ENCODE assay signal across 1 cellular context in genomic region chr7:113710310-113711106, GRCh38.
TF ChIP-seq lines count a peak whose summit lies in the region.

No MANE protein-coding gene starts in this region.

TF ChIP-seq in GM23338, 12 proteins besides CTCF, POLR2A, EP300 and RAD21:
- no peak for TF ChIP-seq ZNF462 (CRISPR knock-in tag; IDR thresholded peaks at IDR 0.05)
- TF ChIP-seq EZH2phosphoT487 (IDR thresholded peaks at IDR 0.05; ENCODE audit: unreplicated experiment) = no peak
- no peak for TF ChIP-seq CREB1 (CRISPR knock-in tag; IDR thresholded peaks at IDR 0.05; ENCODE audit: low read depth)
- TF ChIP-seq REST (IDR thresholded peaks at IDR 0.05; ENCODE audit: unreplicated experiment) = no peak
- TF ChIP-seq ETS1 (IDR thresholded peaks at IDR 0.05) = no peak
- TF ChIP-seq STAT1 (IDR thresholded peaks at IDR 0.05; ENCODE audit: unreplicated experiment) = no peak
- TF ChIP-seq ZNF114 (CRISPR knock-in tag; IDR thresholded peaks at IDR 0.05) = no peak
- TF ChIP-seq NANOG (IDR thresholded peaks at IDR 0.05; ENCODE audit: borderline replicate concordance) = no peak
- TF ChIP-seq EZH2 (IDR thresholded peaks at IDR 0.05; ENCODE audit: low read depth, unreplicated experiment) = no peak
- no peak for TF ChIP-seq JUNB (IDR thresholded peaks at IDR 0.05; ENCODE audit: unreplicated experiment)
- TF ChIP-seq ZNF331 (CRISPR knock-in tag; IDR thresholded peaks at IDR 0.05; ENCODE audit: low read depth) = no peak
- no peak for TF ChIP-seq POLR2AphosphoS5 (IDR thresholded peaks at IDR 0.05; ENCODE audit: low read depth)
